ENCODE assay signal across 16 cellular contexts in genomic region chr12:3869448-3869847, GRCh38. TPM values are rescaled to one million over a fixed set of nuclear protein-coding genes. Genes with fewer than 3 reads are reported as not detected.
DNase-seq lines count a peak whose midpoint lies in the region; ATAC-seq lines count a peak whose summit lies in the region.
"Had no signal": no experiment of that assay in that cellular context is flagged by ENCODE, and none has a peak within 500 bp of the region (broad histone marks: within the 10 kb centered on the region; RNA-seq: fewer than 3 reads in every experiment).

No MANE protein-coding gene starts in this region.

- no peak overlapping the region for H3K27ac ChIP-seq in Karpas-422 (ENCODE audit: low read length)
- H3K27ac ChIP-seq: 22Rv1, right atrium auricular region had no signal

- peaks cover 44% of the 10 kb centered on the region for H3K36me3 Mint-ChIP-seq in T-helper 1 cell treated with Interleukin-12 subunit alpha and Interleukin-12 subunit beta and Interleukin-4 antibody, amounts not matched to agents 30 μg/mL and 1 μg/mL, for 36 hours (ENCODE audit: low read depth)
- H3K36me3 Mint-ChIP-seq in activated naive CD8-positive, alpha-beta T cell: peaks cover 26% of the 10 kb centered on the region
- peaks cover 16% of the 10 kb centered on the region for H3K36me3 Mint-ChIP-seq in natural killer cell treated with Interleukin-12 subunit alpha and Interleukin-12 subunit beta and Interleukin-15 and Interleukin-18, amount 100 ng/mL, for 72 hours

- peak overlapping the region; percentile 88; the same call in 1 of the 2 replicates for H3K4me3 ChIP-seq in Karpas-422 (ENCODE audit: low read length)
- H3K4me3 ChIP-seq: right atrium auricular region had no signal

- no peaks in the 10 kb centered on the region for H4K20me1 ChIP-seq in Karpas-422 (ENCODE audit: insufficient read depth, low read depth, low read length)

- DNase-seq in T-helper 1 cell (no peak), Karpas-422 (peak; percentile 42), SKM-1 (lab: John Stamatoyannopoulos, UW; ENCODE audit: unreplicated experiment) (no peak), HK-2 (ENCODE audit: unreplicated experiment) (no peak), T-helper 9 cell (no peak)
- DNase-seq in natural killer cell treated with Interleukin-12 subunit alpha and Interleukin-12 subunit beta and Interleukin-15 and Interleukin-18, amount 100 ng/mL, for 72 hours (ENCODE audit: low spot score): no peak
- DNase-seq: COR-L47; NCI-H2107; nephron progenitor cell; SHP77; stimulated activated CD8-positive, alpha-beta memory T cell treated with anti-CD3 and anti-CD28 coated beads, Interleukin-4, amount 100 ng/mL, for 48 hours had no signal

- H3K27me3 Mint-ChIP-seq in T-helper 1 cell treated with Interleukin-12 subunit alpha and Interleukin-12 subunit beta and Interleukin-4 antibody, amounts not matched to agents 30 μg/mL and 1 μg/mL, for 36 hours (ENCODE audit: low read depth): no peaks in the 10 kb centered on the region
- H3K27me3 Mint-ChIP-seq in activated naive CD8-positive, alpha-beta T cell: no peaks in the 10 kb centered on the region
- H3K27me3 Mint-ChIP-seq in natural killer cell treated with Interleukin-12 subunit alpha and Interleukin-12 subunit beta and Interleukin-15 and Interleukin-18, amount 100 ng/mL, for 72 hours: no peaks in the 10 kb centered on the region

- ATAC-seq in natural killer cell treated with Interleukin-12 subunit alpha and Interleukin-12 subunit beta and Interleukin-15 and Interleukin-18, amount 100 ng/mL, for 72 hours: no peak
- ATAC-seq: left lobe of liver had no signal

- no peaks in the 10 kb centered on the region for H3K9me2 ChIP-seq in Karpas-422 (replicated peaks; ENCODE audit: insufficient read depth, low read length)

- H3K4me1 Mint-ChIP-seq in T-helper 1 cell treated with Interleukin-12 subunit alpha and Interleukin-12 subunit beta and Interleukin-4 antibody, amounts not matched to agents 30 μg/mL and 1 μg/mL, for 36 hours (ENCODE audit: low read depth): peaks cover 43% of the 10 kb centered on the region
- peaks cover 70% of the 10 kb centered on the region for H3K4me1 Mint-ChIP-seq in activated naive CD8-positive, alpha-beta T cell (ENCODE audit: low read depth)
- peaks cover 41 to 52% of the 10 kb centered on the region in 2 donors for H3K4me1 Mint-ChIP-seq in natural killer cell treated with Interleukin-12 subunit alpha and Interleukin-12 subunit beta and Interleukin-15 and Interleukin-18, amount 100 ng/mL, for 72 hours (ENCODE audit: low read depth in 2 of 2)

- peaks cover 19% of the 10 kb centered on the region for H3K9me3 Mint-ChIP-seq in T-helper 1 cell treated with Interleukin-12 subunit alpha and Interleukin-12 subunit beta and Interleukin-4 antibody, amounts not matched to agents 30 μg/mL and 1 μg/mL, for 36 hours
- peaks cover 24% of the 10 kb centered on the region for H3K9me3 Mint-ChIP-seq in activated naive CD8-positive, alpha-beta T cell (ENCODE audit: low read depth)
- peaks cover 11% of the 10 kb centered on the region for H3K9me3 Mint-ChIP-seq in natural killer cell treated with Interleukin-12 subunit alpha and Interleukin-12 subunit beta and Interleukin-15 and Interleukin-18, amount 100 ng/mL, for 72 hours

- H3K9me3 ChIP-seq in Karpas-422 (ENCODE audit: low read length): peaks cover 9% of the 10 kb centered on the region

- no peaks in the 10 kb centered on the region for H3K27me3 ChIP-seq in Karpas-422 (ENCODE audit: low read length)
- H3K27me3 ChIP-seq: right atrium auricular region had no signal

- no peak overlapping the region for H2AFZ ChIP-seq in Karpas-422 (ENCODE audit: low read length)

- peak overlapping the region; percentile 97 for H3K4me3 Mint-ChIP-seq in T-helper 1 cell treated with Interleukin-12 subunit alpha and Interleukin-12 subunit beta and Interleukin-4 antibody, amounts not matched to agents 30 μg/mL and 1 μg/mL, for 36 hours
- peak overlapping the region; percentile 99 for H3K4me3 Mint-ChIP-seq in activated naive CD8-positive, alpha-beta T cell
- H3K4me3 Mint-ChIP-seq in natural killer cell treated with Interleukin-12 subunit alpha and Interleukin-12 subunit beta and Interleukin-15 and Interleukin-18, amount 100 ng/mL, for 72 hours: peak overlapping the region; percentile 96
- H3K4me3 Mint-ChIP-seq: nephron progenitor cell had no signal

- no peak overlapping the region for H3K9ac ChIP-seq in Karpas-422 (ENCODE audit: low read length)

- H3K4me2 ChIP-seq in Karpas-422 (ENCODE audit: low read depth, low read length, poor library complexity, severe bottlenecking): peak overlapping the region; percentile 85

- H3K36me3 ChIP-seq in Karpas-422 (ENCODE audit: insufficient read depth, low read length): no peaks in the 10 kb centered on the region
- H3K36me3 ChIP-seq: right atrium auricular region had no signal

- peaks cover 41% of the 10 kb centered on the region for H3K4me1 ChIP-seq in Karpas-422 (ENCODE audit: low read length)

- peaks cover 47% of the 10 kb centered on the region for H3K79me2 ChIP-seq in Karpas-422 (ENCODE audit: low read length)

- H3K27ac Mint-ChIP-seq in T-helper 1 cell treated with Interleukin-12 subunit alpha and Interleukin-12 subunit beta and Interleukin-4 antibody, amounts not matched to agents 30 μg/mL and 1 μg/mL, for 36 hours: peak overlapping the region; percentile 97
- H3K27ac Mint-ChIP-seq in activated naive CD8-positive, alpha-beta T cell: peak overlapping the region; percentile 99
- H3K27ac Mint-ChIP-seq in natural killer cell treated with Interleukin-12 subunit alpha and Interleukin-12 subunit beta and Interleukin-15 and Interleukin-18, amount 100 ng/mL, for 72 hours: peak overlapping the region; percentile 94 to 100
- H3K27ac Mint-ChIP-seq: nephron progenitor cell had no signal

RNA-seq across cellular contexts. Expression of gene PARP11, which starts 3.8 kb away (rescaled TPM):
- total RNA-seq in Karpas-422 (2014; rRNA removed; shearing (Covaris generic); ENCODE audit: low replicate concordance): 10.2 and 17.1 TPM in 2 replicates
- 10 to 100 TPM; 17.7 to 19.8 TPM for total RNA-seq in natural killer cell treated with Interleukin-12 subunit alpha and Interleukin-12 subunit beta and Interleukin-15 and Interleukin-18, amount 100 ng/mL, for 72 hours
